8 cellular contexts compared by ENCODE assay signal in the genomic region with DNA sequence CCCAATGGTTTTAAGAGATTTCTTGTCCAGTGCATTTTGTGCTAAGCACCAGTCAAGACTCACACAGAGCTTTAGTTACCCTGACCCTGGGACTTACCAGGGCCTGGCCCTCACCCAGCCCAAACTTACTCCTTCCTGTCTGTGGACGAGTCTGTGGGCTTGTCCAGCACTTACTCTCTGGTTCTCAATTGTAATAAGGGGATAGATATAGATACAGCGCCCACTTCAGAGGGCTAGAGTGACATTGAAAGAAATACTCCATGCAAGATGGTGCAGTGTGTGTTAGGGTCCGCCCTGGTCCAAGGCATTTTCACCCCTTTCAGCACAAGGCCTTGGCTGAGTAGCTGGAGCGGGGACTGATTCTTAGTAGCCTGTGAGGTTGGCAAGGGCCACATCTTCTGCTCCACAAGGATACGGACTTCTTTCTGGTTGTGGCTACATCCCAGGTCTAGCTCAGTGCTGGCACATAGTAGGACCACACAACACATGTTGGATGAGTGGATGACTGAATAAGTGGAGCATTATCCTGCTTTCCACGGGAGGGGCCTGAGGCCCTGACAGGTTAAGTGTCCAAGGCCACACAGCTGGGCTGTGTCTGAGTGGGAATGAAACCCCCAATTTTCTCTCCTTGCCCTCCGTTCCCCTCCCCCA. TPM values are rescaled to one million over a fixed set of nuclear protein-coding genes. Genes with fewer than 3 reads are reported as not detected.
DNase-seq lines count a peak whose midpoint lies in the region; ATAC-seq and TF ChIP-seq lines count a peak whose summit lies in the region.

No MANE protein-coding gene starts in this region.

- intact Hi-C loops in CD4-positive, alpha-beta T cell (cut with DNase I, micrococcal nuclease): loop anchor here in 1 of 2 experiments (5.0 to 10.0 kb wide), 4 partner anchors 205 to 1112 kb away; a partner anchor contains a TSS
- intact Hi-C loops in posterior vena cava (cut with DNase I): no loop called here

- no peak overlapping the region for H3K4me3 ChIP-seq in RWPE2 (ENCODE audit: severe bottlenecking)

- no peaks in the 10 kb centered on the region for H3K36me3 ChIP-seq in RWPE2 (ENCODE audit: low read depth)

- H3K27ac ChIP-seq in CD4-positive, alpha-beta T cell (ENCODE audit: low read depth, low read length): no peak overlapping the region
- peak overlapping the region; percentile 48 for H3K27ac ChIP-seq in RWPE2 (ENCODE audit: poor library complexity, severe bottlenecking)
- H3K27ac ChIP-seq in epithelial cell of prostate: peak overlapping the region; percentile 58

- POLR2A ChIA-PET in CD4-positive, alpha-beta T cell (lab: Charles Lee): interaction anchor here (0.6 to 2.1 kb wide), 5 partner anchors 11 to 125 kb away, joined by 3 to 5 read pairs (median 4); a partner anchor contains a TSS

- no peak for ATAC-seq in CD4-positive, alpha-beta T cell (ENCODE audit: poor library complexity)
- ATAC-seq in RWPE2 (ENCODE audit: low read depth): no peak
- no peak for ATAC-seq in HG03097 (IDR thresholded peaks at IDR 0.05; ENCODE audit: low FRiP score, unreplicated experiment)

- peak overlapping the region; percentile 73 for H3K4me3 Mint-ChIP-seq in CD4-positive, alpha-beta T cell
- H3K4me3 Mint-ChIP-seq in nephron progenitor cell: no peak overlapping the region

- TF ChIP-seq CTCF in CD4-positive, alpha-beta T cell (IDR thresholded peaks at IDR 0.05): no peak
- no peak for TF ChIP-seq CTCF in RWPE2 (IDR thresholded peaks at IDR 0.05; ENCODE audit: poor library complexity, severe bottlenecking)
- TF ChIP-seq CTCF in nephron progenitor cell (IDR thresholded peaks at IDR 0.05): no peak

- peaks cover 36% of the 10 kb centered on the region for H3K4me1 ChIP-seq in RWPE2 (ENCODE audit: insufficient read depth, poor library complexity, severe bottlenecking)

- CTCF ChIA-PET in CD4-positive, alpha-beta T cell (lab: Charles Lee): interaction anchor here (0.5 to 3.1 kb wide), 4 partner anchors 12 to 211 kb away, joined by 3 to 24 read pairs (median 6); no protein-coding TSS in a partner anchor

- no peaks in the 10 kb centered on the region for H3K9me3 ChIP-seq in CD4-positive, alpha-beta T cell (ENCODE audit: control insufficient read depth, low read length)
- H3K9me3 ChIP-seq in RWPE2 (ENCODE audit: severe bottlenecking): no peaks in the 10 kb centered on the region

- no peaks in the 10 kb centered on the region for H3K27me3 ChIP-seq in CD4-positive, alpha-beta T cell (ENCODE audit: control insufficient read depth, insufficient read depth, low read length)
- H3K27me3 ChIP-seq in RWPE2 (ENCODE audit: insufficient read depth, poor library complexity, severe bottlenecking): no peaks in the 10 kb centered on the region

- H3K9me3 Mint-ChIP-seq in CD4-positive, alpha-beta T cell: no peaks in the 10 kb centered on the region
- no peaks in the 10 kb centered on the region for H3K9me3 Mint-ChIP-seq in nephron progenitor cell

- no peak for DNase-seq in CD4-positive, alpha-beta T cell
- no peak for DNase-seq in RWPE2 (ENCODE audit: low spot score)
- no peak for DNase-seq in epithelial cell of prostate (ENCODE audit: low read depth, low spot score)
- peak; percentile 64 for DNase-seq in posterior vena cava (ENCODE audit: low spot score)
- no peak for DNase-seq in NK-92 (lab: John Stamatoyannopoulos, UW; ENCODE audit: unreplicated experiment)
- no peak for DNase-seq in nephron progenitor cell
- no peak for DNase-seq in AG20443 (ENCODE audit: low spot score)

- peaks cover 10% of the 10 kb centered on the region for H3K36me3 Mint-ChIP-seq in CD4-positive, alpha-beta T cell (ENCODE audit: low read depth)
- no peaks in the 10 kb centered on the region for H3K36me3 Mint-ChIP-seq in nephron progenitor cell (ENCODE audit: low read depth)

- H3K27me3 Mint-ChIP-seq in CD4-positive, alpha-beta T cell: no peaks in the 10 kb centered on the region
- peaks cover 6% of the 10 kb centered on the region for H3K27me3 Mint-ChIP-seq in nephron progenitor cell (ENCODE audit: low read depth, poor library complexity)

- H3K4me1 Mint-ChIP-seq in CD4-positive, alpha-beta T cell (ENCODE audit: low read depth): peaks cover 57% of the 10 kb centered on the region
- peaks cover 71% of the 10 kb centered on the region for H3K4me1 Mint-ChIP-seq in nephron progenitor cell

- H3K27ac Mint-ChIP-seq in CD4-positive, alpha-beta T cell: peak overlapping the region; percentile 78
- H3K27ac Mint-ChIP-seq in nephron progenitor cell: no peak overlapping the region

RNA-seq across cellular contexts. Expression of a gene that starts 3.8 kb away (rescaled TPM):
- total RNA-seq in CD4-positive, alpha-beta T cell: 100 to 1,000 TPM; 326 to 342 TPM
- 100 to 1,000 TPM in 1 of 2 donors, 10 to 100 TPM in 1; 67.4 to 179 TPM for total RNA-seq in posterior vena cava

RNA-seq across cellular contexts. Expression of a gene that starts 27.6 kb away (rescaled TPM):
- total RNA-seq in CD4-positive, alpha-beta T cell: not detected
- under 1 TPM in 1 of 2 donors, not detected in 1; 0.14 TPM for total RNA-seq in posterior vena cava
